ENCODE assay signal across 11 cellular contexts in genomic region chr13:99985886-99986527, GRCh38. TPM values are rescaled to one million over a fixed set of nuclear protein-coding genes. Genes with fewer than 3 reads are reported as not detected.
DNase-seq lines count a peak whose midpoint lies in the region; ATAC-seq, FAIRE-seq and TF ChIP-seq lines count a peak whose summit lies in the region.
"Had no signal": no experiment of that assay in that cellular context is flagged by ENCODE, and none has a peak within 500 bp of the region (broad histone marks: within the 10 kb centered on the region; RNA-seq: fewer than 3 reads in every experiment).

No MANE protein-coding gene starts in this region.

- in situ Hi-C loops in GM12878 (cut with MboI): no loop called here

- RAD21 ChIA-PET in GM12878 (lab: Charles Lee; ENCODE audit: unreplicated experiment): no interaction called here

- H3K36me3 ChIP-seq in HUES6 (ENCODE audit: control insufficient read depth, insufficient read depth, low read length) (peaks cover 24% of the 10 kb centered on the region), GM12878 (ENCODE audit: control insufficient read depth in 2 of 2, insufficient read depth in 2 of 2, low read length in 1 of 2) (no peaks in the 10 kb centered on the region)

- POLR2A ChIA-PET in GM12878 (lab: Charles Lee): no interaction called here
- POLR2A ChIA-PET in naive thymus-derived CD8-positive, alpha-beta T cell (lab: Charles Lee): interaction anchor here (0.9 to 1.8 kb wide), 2 partner anchors 11 to 16 kb away, joined by 4 to 6 read pairs; no protein-coding TSS in a partner anchor

- no peaks in the 10 kb centered on the region for H3K79me2 ChIP-seq in GM12878 (ENCODE audit: control insufficient read depth, insufficient read depth, low read length)

- no peak for TF ChIP-seq RAD21 in GM12878 (IDR thresholded peaks at IDR 0.05; ENCODE audit: insufficient read depth, low read depth, low read length)

- ATAC-seq in GM12878 (no peak), GM19463 (IDR thresholded peaks at IDR 0.05; ENCODE audit: unreplicated experiment) (no peak), GM18502 (IDR thresholded peaks at IDR 0.05; ENCODE audit: poor library complexity, unreplicated experiment) (no peak)
- ATAC-seq in naive thymus-derived CD8-positive, alpha-beta T cell: no peak

- peak overlapping the region in 9 of 10 donors; percentile 9 to 80 (median 26) for H3K4me3 Mint-ChIP-seq in naive thymus-derived CD8-positive, alpha-beta T cell

- no peak for TF ChIP-seq CTCF in GM12878 (IDR thresholded peaks at IDR 0.05 in 2 of 3, conservative IDR thresholded peaks at IDR 0.05 in 1 of 3; ENCODE audit: control insufficient read depth in 2 of 3, extremely low read depth in 1 of 3, insufficient read depth in 1 of 3, low read depth in 3 of 3, low read length in 3 of 3)

- peaks cover 0 to 46% (median 9%) of the 10 kb centered on the region in 9 donors for H3K9me3 Mint-ChIP-seq in naive thymus-derived CD8-positive, alpha-beta T cell

- peak overlapping the region; percentile 50 for H3K4me3 ChIP-seq in HUES6 (ENCODE audit: low read depth, low read length)
- H3K4me3 ChIP-seq in GM12878: no peak overlapping the region

- H3K4me2 ChIP-seq in GM12878 (ENCODE audit: control insufficient read depth, insufficient read depth): no peak overlapping the region
- H3K4me2 ChIP-seq: KMS-11 had no signal

- TF ChIP-seq POLR2A in GM12878 (IDR thresholded peaks at IDR 0.05; ENCODE audit: low read depth, low read length): no peak

- no TSS peak for BruUV-seq in GM12878 (replicated peaks; lab: Mats Ljungman, UMichigan)

- CTCF ChIA-PET in GM12878 (lab: Yijun Ruan, JAX): no interaction called here

- 54% methylated on average over 15 of the region's 15 CpGs for WGBS in GM12878 (ENCODE audit: insufficient coverage, insufficient replicate concordance, low lambda C conversion rate, missing lambda C conversion rate)

- peaks cover 82% of the 10 kb centered on the region for H3K27me3 ChIP-seq in HUES6 (ENCODE audit: control insufficient read depth, insufficient read depth, low read length)
- peaks cover 8 to 41% of the 10 kb centered on the region in 2 experiments for H3K27me3 ChIP-seq in GM12878 (replicated peaks in 1 of 2; ENCODE audit: control insufficient read depth in 2 of 2, insufficient read depth in 2 of 2, low read length in 1 of 2)

- no peak for FAIRE-seq in GM12878 (lab: Jason Lieb, UNC)

- DNase-seq in NCI-H1092 treated with DMSO at 0.1 percent for 48 hours (lab: John Stamatoyannopoulos, UW) (peak; percentile 56), NCI-H1092 (lab: John Stamatoyannopoulos, UW) (no peak), GM12878 (ENCODE audit: low read depth, low spot score) (no peak), AG20443 (ENCODE audit: low spot score) (no peak)
- no peak for DNase-seq in naive thymus-derived CD8-positive, alpha-beta T cell
- DNase-seq: NCI-H526 treated with DMSO at 0.1 percent for 48 hours had no signal

- H3K27ac Mint-ChIP-seq in naive thymus-derived CD8-positive, alpha-beta T cell: peak overlapping the region in 5 of 10 donors; percentile 39 to 91 (median 66)

- peaks cover 11 to 23% (median 14%) of the 10 kb centered on the region in 3 donors for H3K36me3 Mint-ChIP-seq in naive thymus-derived CD8-positive, alpha-beta T cell

- intact Hi-C loops in GM12878 (cut with micrococcal nuclease; ENCODE audit: unreplicated experiment): no loop called here

- H3K27ac ChIP-seq in HUES6 (ENCODE audit: low read depth, low read length) (no peak overlapping the region), GM12878 (ENCODE audit: control insufficient read depth, insufficient read depth) (no peak overlapping the region)
- H3K27ac ChIP-seq: KMS-11 had no signal

- no peaks in the 10 kb centered on the region for H3K9me3 ChIP-seq in HUES6 (ENCODE audit: control insufficient read depth, insufficient read depth, low read depth, low read length)
- H3K9me3 ChIP-seq in GM12878 (replicated peaks; ENCODE audit: control insufficient read depth, insufficient read depth, low read length): peaks cover 6% of the 10 kb centered on the region

- H3K4me1 ChIP-seq in HUES6 (ENCODE audit: control insufficient read depth, insufficient read depth, low read length) (peaks cover 44% of the 10 kb centered on the region), GM12878 (ENCODE audit: control insufficient read depth, insufficient read depth, low read length) (no peaks in the 10 kb centered on the region)

- SMC1A ChIA-PET in GM12878 (lab: Charles Lee; ENCODE audit: uncharacterized antibody, unreplicated experiment): no interaction called here

- no peaks in the 10 kb centered on the region for H4K20me1 ChIP-seq in GM12878 (ENCODE audit: control insufficient read depth, insufficient read depth)

- no peak for TF ChIP-seq EP300 in GM12878 (IDR thresholded peaks at IDR 0.05; ENCODE audit: borderline replicate concordance in 1 of 2, control insufficient read depth in 1 of 2, low read depth in 2 of 2, low read length in 2 of 2)

- H3K9ac ChIP-seq in HUES6 (ENCODE audit: low read length) (no peak overlapping the region), GM12878 (ENCODE audit: control insufficient read depth, insufficient read depth, low read length) (no peak overlapping the region)
- H3K9ac ChIP-seq: KMS-11 had no signal

- peaks cover 24 to 80% (median 56%) of the 10 kb centered on the region in 5 donors for H3K27me3 Mint-ChIP-seq in naive thymus-derived CD8-positive, alpha-beta T cell

- H2AFZ ChIP-seq in GM12878 (ENCODE audit: control insufficient read depth, low read depth, low read length): no peak overlapping the region

- peaks cover 6 to 37% (median 32%) of the 10 kb centered on the region in 4 donors for H3K4me1 Mint-ChIP-seq in naive thymus-derived CD8-positive, alpha-beta T cell

TF ChIP-seq in GM12878, 131 proteins besides CTCF, POLR2A, EP300 and RAD21:
- TF ChIP-seq EZH2 (IDR thresholded peaks at IDR 0.05; ENCODE audit: borderline replicate concordance, control insufficient read depth, low read depth, low read length): 0 out of 2 replicates have a peak, but pooled peaks have one; percentile 65
- TF ChIP-seq MTA2 (IDR thresholded peaks at IDR 0.05; ENCODE audit: low read depth): no peak

RNA-seq across cellular contexts. Expression of gene ZIC2, which starts 4.4 kb away (rescaled TPM):
- not detected in 2 replicates for total RNA-seq in GM12878 (2013; cell fraction: nucleolus; rRNA removed)
- total RNA-seq in GM12878 (2014; rRNA removed) (not detected in 2 replicates), GM12878 (2014; rRNA removed; fragmentation: Illumina TruSeq; extraction: Trizol) (not detected in 2 replicates), GM12878 (2021) (not detected in 2 replicates)
- polyA plus RNA-seq in GM12878 (2011; ENCODE audit: low read depth): not detected
- polyA plus RNA-seq in GM12878 (2011; rRNA removed) (not detected in 2 replicates), GM12878 (2014; fragmentation: Illumina TruSeq; extraction: Trizol) (not detected in 2 replicates), GM12878 (2014; fragmentation: Nextera tagmentation; extraction: Ambion mirVana) (not detected), GM12878 (2014; rRNA removed) (not detected in 2 replicates), GM12878 (2016; fragmentation: Nextera tagmentation; extraction: Ambion mirVana) (under 1 TPM; 0.05 TPM)
- not detected in 2 replicates for polyA plus RNA-seq in GM12878 (2011; cell fraction: cytosol; rRNA removed)
- not detected in 2 replicates for polyA plus RNA-seq in GM12878 (2011; cell fraction: nucleus; rRNA removed)
- polyA plus RNA-seq in GM12878 (2012): not detected in 2 replicates
- not detected in 2 replicates for polyA minus RNA-seq in GM12878 (2011; rRNA and poly(A)+ RNA removed)
- not detected in 2 replicates for polyA minus RNA-seq in GM12878 (2011; cell fraction: cytosol; rRNA and poly(A)+ RNA removed)
- polyA minus RNA-seq in GM12878 (2011; cell fraction: nucleus; rRNA and poly(A)+ RNA removed): not detected in 2 replicates
- total RNA-seq in naive thymus-derived CD8-positive, alpha-beta T cell: not detected
- polyA plus RNA-seq in naive thymus-derived CD8-positive, alpha-beta T cell: not detected
- total RNA-seq: myocyte had no signal

RNA-seq across cellular contexts. Expression of gene ZIC5, which starts 14.4 kb away (rescaled TPM):
- not detected in 2 replicates for total RNA-seq in GM12878 (2013; cell fraction: nucleolus; rRNA removed)
- total RNA-seq in GM12878 (2014; rRNA removed) (not detected in 2 replicates), GM12878 (2014; rRNA removed; fragmentation: Illumina TruSeq; extraction: Trizol) (not detected in 2 replicates), GM12878 (2021) (not detected in 2 replicates)
- polyA plus RNA-seq in GM12878 (2011; ENCODE audit: low read depth): not detected
- polyA plus RNA-seq in GM12878 (2011; rRNA removed) (not detected in 2 replicates), GM12878 (2014; fragmentation: Illumina TruSeq; extraction: Trizol) (not detected in 2 replicates), GM12878 (2014; fragmentation: Nextera tagmentation; extraction: Ambion mirVana) (not detected), GM12878 (2014; rRNA removed) (not detected in 2 replicates), GM12878 (2016; fragmentation: Nextera tagmentation; extraction: Ambion mirVana) (not detected)
- not detected in 2 replicates for polyA plus RNA-seq in GM12878 (2011; cell fraction: cytosol; rRNA removed)
- polyA plus RNA-seq in GM12878 (2011; cell fraction: nucleus; rRNA removed): not detected in 2 replicates
- not detected in 2 replicates for polyA plus RNA-seq in GM12878 (2012)
- not detected in 2 replicates for polyA minus RNA-seq in GM12878 (2011; rRNA and poly(A)+ RNA removed)
- polyA minus RNA-seq in GM12878 (2011; cell fraction: cytosol; rRNA and poly(A)+ RNA removed): not detected in 2 replicates
- polyA minus RNA-seq in GM12878 (2011; cell fraction: nucleus; rRNA and poly(A)+ RNA removed): 0.10 TPM in 1 of 2 replicates, not detected in the other
- not detected for total RNA-seq in naive thymus-derived CD8-positive, alpha-beta T cell
- polyA plus RNA-seq in naive thymus-derived CD8-positive, alpha-beta T cell: not detected
- total RNA-seq: myocyte had no signal
